In genomic region chr3:52742418-52743041, GRCh38 we compare ENCODE assay signal across 9 cellular contexts. TPM values are rescaled to one million over a fixed set of nuclear protein-coding genes. Genes with fewer than 3 reads are reported as not detected.
DNase-seq lines count a peak whose midpoint lies in the region; ATAC-seq and TF ChIP-seq lines count a peak whose summit lies in the region.
"Had no signal": no experiment of that assay in that cellular context is flagged by ENCODE, and none has a peak within 500 bp of the region (broad histone marks: within the 10 kb centered on the region; RNA-seq: fewer than 3 reads in every experiment).

No MANE protein-coding gene starts in this region.

- ATAC-seq in psoas muscle = peak in 2 of 4 donors; percentile 53 to 74
- ATAC-seq in HG02973 (IDR thresholded peaks at IDR 0.05; ENCODE audit: unreplicated experiment) = no peak

- intact Hi-C loops in psoas muscle (cut with DNase I) = loop anchor here (2.0 to 10.0 kb wide), 3 partner anchors 182 to 330 kb away; no protein-coding TSS in a partner anchor

- no peaks in the 10 kb centered on the region for H3K9me3 ChIP-seq in psoas muscle

- no peak overlapping the region for H3K27ac ChIP-seq in psoas muscle

- WGBS in psoas muscle, 3 donors = 90 to 93% (median 90%) methylated on average over 3 of the region's 3 CpGs

- DNase-seq in A172 (ENCODE audit: low spot score) (peak; percentile 14), GM10266 (ENCODE audit: extremely low spot score) (peak; percentile 42), RKO (ENCODE audit: low spot score) (peak; percentile 55), fibroblast of peridontal ligament (ENCODE audit: extremely low read depth) (peak; percentile 63), psoas muscle (no peak), NCI-H1436 treated with DMSO at 0.1 percent for 48 hours (lab: John Stamatoyannopoulos, UW) (no peak)
- no peak for DNase-seq in activated T-cell treated with anti-CD3 and anti-CD28 coated beads, Interleukin-2, amount 50 U/mL, for 1 hour
- DNase-seq: stimulated activated naive B cell treated with anti-CD40 and anti-IgM and Interleukin-4, amounts not matched to agents 10 μg/mL and 1 μg/mL and 100 μg/mL, for 72 hours had no signal

- peak; percentile 63 for TF ChIP-seq CTCF in GM10266 (IDR thresholded peaks at IDR 0.05; ENCODE audit: control insufficient read depth, insufficient read depth, low read depth, missing control alignments)
- TF ChIP-seq CTCF in psoas muscle (IDR thresholded peaks at IDR 0.05) = peak; percentile 65

- H3K4me1 ChIP-seq in psoas muscle = no peaks in the 10 kb centered on the region

- H3K27me3 ChIP-seq in psoas muscle (ENCODE audit: insufficient read depth in 3 of 3, low read length in 2 of 3) = no peaks in the 10 kb centered on the region

- H3K36me3 ChIP-seq in psoas muscle (ENCODE audit: insufficient read depth in 1 of 2, low read depth in 1 of 2) = peaks cover 3 to 100% of the 10 kb centered on the region in 2 donors

- H3K4me3 ChIP-seq in psoas muscle = no peak overlapping the region

RNA-seq across cellular contexts. Expression of gene NEK4, which starts 28.2 kb away (rescaled TPM):
- total RNA-seq in A172 (2014; rRNA removed; shearing (Covaris generic)) = 14.1 and 24.7 TPM in 2 replicates
- total RNA-seq in psoas muscle = 10 to 100 TPM; 13.8 to 22.1 (median 17.4) TPM
- polyA plus RNA-seq in psoas muscle = 10 to 100 TPM in 1 of 3 donors, 1 to 10 TPM in 2; 4.7 to 22.2 (median 5.2) TPM

RNA-seq across cellular contexts. Expression of gene ITIH1, which starts 34.9 kb away (rescaled TPM):
- total RNA-seq in A172 (2014; rRNA removed; shearing (Covaris generic)) = not detected in 2 replicates
- not detected for total RNA-seq in psoas muscle
- polyA plus RNA-seq in psoas muscle = under 1 TPM in 1 of 3 donors, not detected in 2; 0.03 TPM

RNA-seq across cellular contexts. Expression of gene SPCS1, which starts 36.6 kb away (rescaled TPM):
- total RNA-seq in A172 (2014; rRNA removed; shearing (Covaris generic)) = 192 and 194 TPM in 2 replicates
- total RNA-seq in psoas muscle = 10 to 100 TPM; 55.7 to 85.6 (median 75.3) TPM
- 100 to 1,000 TPM; 108 to 133 (median 116) TPM for polyA plus RNA-seq in psoas muscle

RNA-seq across cellular contexts. Expression of gene GLT8D1, which starts 36.9 kb away (rescaled TPM):
- 74.6 and 100 TPM in 2 replicates for total RNA-seq in A172 (2014; rRNA removed; shearing (Covaris generic))
- 10 to 100 TPM; 12.0 to 20.5 (median 19.8) TPM for total RNA-seq in psoas muscle
- 10 to 100 TPM; 16.6 to 40.1 (median 22.2) TPM for polyA plus RNA-seq in psoas muscle

RNA-seq across cellular contexts. Expression of gene ITIH3, which starts 52.1 kb away (rescaled TPM):
- total RNA-seq in A172 (2014; rRNA removed; shearing (Covaris generic)) = 2.2 and 3.1 TPM in 2 replicates
- under 1 TPM in 2 of 4 donors, not detected in 2; 0.25 to 0.77 TPM for total RNA-seq in psoas muscle
- under 1 TPM; 0.18 to 0.39 (median 0.29) TPM for polyA plus RNA-seq in psoas muscle

Comparison
In these comparisons a context has a peak if more than half of its experiments do, and no peak if none do; other contexts are left out.
1. DNase-seq: peak in A172 (single experiment), GM10266 (single experiment), RKO (single experiment) and fibroblast of peridontal ligament (single experiment); none in psoas muscle (0 of 2), activated T-cell treated with anti-CD3 and anti-CD28 coated beads, Interleukin-2, amount 50 U/mL, for 1 hour (single experiment) and NCI-H1436 treated with DMSO at 0.1 percent for 48 hours (single experiment).